In the genomic region with DNA sequence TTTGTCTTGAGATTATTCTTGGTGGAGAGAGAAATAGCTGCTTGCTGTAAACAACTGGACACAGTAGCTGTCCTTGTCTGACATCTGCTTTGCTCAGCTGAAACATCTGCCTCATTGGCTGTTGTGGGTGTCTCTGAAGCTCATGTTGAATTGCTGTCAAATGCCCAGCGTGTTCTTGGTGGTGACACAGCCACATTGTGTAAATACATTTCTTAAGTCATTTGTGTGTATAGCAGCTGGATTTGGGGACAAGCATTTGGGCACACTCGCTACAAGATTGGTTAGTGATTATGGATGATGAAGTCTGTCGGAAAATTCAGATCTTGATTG, we compare ENCODE assay signal across 9 cellular contexts. TPM values are rescaled to one million over a fixed set of nuclear protein-coding genes. Genes with fewer than 3 reads are reported as not detected.
DNase-seq lines count a peak whose midpoint lies in the region; ATAC-seq, FAIRE-seq and TF ChIP-seq lines count a peak whose summit lies in the region.
"Had no signal": no experiment of that assay in that cellular context is flagged by ENCODE, and none has a peak within 500 bp of the region (broad histone marks: within the 10 kb centered on the region; RNA-seq: fewer than 3 reads in every experiment).

No MANE protein-coding gene starts in this region.

- intact Hi-C loops in HepG2 (cut with micrococcal nuclease; ENCODE audit: unreplicated experiment) = loop anchor here (5.0 kb wide), 1 partner anchor 47 kb away; no protein-coding TSS in a partner anchor
- intact Hi-C loops in testis (cut with DNase I; ENCODE audit: low total_unique reads) = no loop called here

- H3K9me3 ChIP-seq in HUES6 (ENCODE audit: control insufficient read depth, insufficient read depth, low read depth, low read length) = no peaks in the 10 kb centered on the region
- H3K9me3 ChIP-seq in HepG2 (ENCODE audit: low read length) = no peaks in the 10 kb centered on the region
- no peaks in the 10 kb centered on the region for H3K9me3 ChIP-seq in testis
- H3K9me3 ChIP-seq: mucosa of descending colon had no signal

- CTCF ChIA-PET in HepG2 (lab: Yijun Ruan, JAX; ENCODE audit: low intra/inter-chr PET ratio, low total read pairs) = interaction anchor here (0.6 kb wide), 1 partner anchor 123 kb away, joined by 4 read pairs; no protein-coding TSS in a partner anchor

- H3K36me3 Mint-ChIP-seq in stimulated activated naive B cell treated with anti-CD40 and anti-IgM and Interleukin-4, amounts not matched to agents 10 μg/mL and 1 μg/mL and 100 μg/mL, for 72 hours = peaks cover 21 to 30% of the 10 kb centered on the region in 2 donors

- DNase-seq in choroid plexus epithelial cell (ENCODE audit: low read depth) = peak; percentile 15
- peak; percentile 39 for DNase-seq in HepG2 (ENCODE audit: low spot score)
- DNase-seq in stimulated activated naive B cell treated with anti-CD40 and anti-IgM and Interleukin-4, amounts not matched to agents 10 μg/mL and 1 μg/mL and 100 μg/mL, for 72 hours = no peak
- DNase-seq in NOMO-1 treated with dmso at 0.1 percent for 144 hours (lab: John Stamatoyannopoulos, UW; ENCODE audit: unreplicated experiment) = no peak
- DNase-seq in testis = no peak
- DNase-seq: activated T-cell treated with anti-CD3 and anti-CD28 coated beads, Interleukin-2, amount 50 U/mL, for 1 hour had no signal

- WGBS in HepG2 (ENCODE audit: low lambda C conversion rate) = 52% methylated on average over 3 of the region's 3 CpGs
- 71% methylated on average over 3 of the region's 3 CpGs for WGBS in testis, 2 donors

- BruUV-seq in HepG2 (replicated peaks; lab: Mats Ljungman, UMichigan) = no TSS peak

- H2AFZ ChIP-seq in HepG2 (ENCODE audit: low read length) = no peak overlapping the region

- H4K20me1 ChIP-seq in HepG2 (ENCODE audit: insufficient read depth, low read length) = no peaks in the 10 kb centered on the region

- peak overlapping the region; percentile 57 for H3K27ac Mint-ChIP-seq in stimulated activated naive B cell treated with anti-CD40 and anti-IgM and Interleukin-4, amounts not matched to agents 10 μg/mL and 1 μg/mL and 100 μg/mL, for 72 hours

- no peaks in the 10 kb centered on the region for H3K36me3 ChIP-seq in HUES6 (ENCODE audit: control insufficient read depth, insufficient read depth, low read length)
- no peaks in the 10 kb centered on the region for H3K36me3 ChIP-seq in HepG2 (replicated peaks in 1 of 2; ENCODE audit: control insufficient read depth in 1 of 2, insufficient read depth in 2 of 2, low read length in 2 of 2)
- H3K36me3 ChIP-seq in testis (ENCODE audit: low read depth, missing control alignments) = no peaks in the 10 kb centered on the region

- H3K4me3 ChIP-seq in HUES6 (ENCODE audit: low read depth, low read length) (no peak overlapping the region), choroid plexus epithelial cell (ENCODE audit: low read depth, low read length) (no peak overlapping the region), HepG2 (replicated peaks in 1 of 3; ENCODE audit: insufficient read depth in 1 of 3, low read depth in 2 of 3, low read length in 3 of 3) (no peak overlapping the region), testis (no peak overlapping the region)
- H3K4me3 ChIP-seq: mucosa of descending colon had no signal

- TF ChIP-seq RAD21 in HepG2 (CRISPR knock-in tag; IDR thresholded peaks at IDR 0.05) = no peak

- in situ Hi-C loops in HepG2 (cut with HindIII; ENCODE audit: extremely low pct_ligation_motif_present, low pct_unique_long_range_greater_than_20kb) = no loop called here

- peak; percentile 10; the same call in 1 of the 3 replicates for ATAC-seq in HepG2
- peak; percentile 5 to 6 for ATAC-seq in stimulated activated naive B cell treated with anti-CD40 and anti-IgM and Interleukin-4, amounts not matched to agents 10 μg/mL and 1 μg/mL and 100 μg/mL, for 72 hours (replicated peaks)
- no peak for ATAC-seq in HG02884 (IDR thresholded peaks at IDR 0.05; ENCODE audit: unreplicated experiment)
- ATAC-seq: mucosa of descending colon had no signal

- no peak for FAIRE-seq in HepG2 (lab: Jason Lieb, UNC)

- peaks cover 0 to 2% of the 10 kb centered on the region in 2 donors for H3K9me3 Mint-ChIP-seq in stimulated activated naive B cell treated with anti-CD40 and anti-IgM and Interleukin-4, amounts not matched to agents 10 μg/mL and 1 μg/mL and 100 μg/mL, for 72 hours

- no peaks in the 10 kb centered on the region for H3K79me2 ChIP-seq in HepG2 (ENCODE audit: insufficient read depth, low read length)

- TF ChIP-seq EP300 in HepG2 (IDR thresholded peaks at IDR 0.05; ENCODE audit: low read depth in 2 of 2, low read length in 2 of 2) (no peak), HepG2 (CRISPR knock-in tag; IDR thresholded peaks at IDR 0.05; ENCODE audit: borderline replicate concordance) (no peak)

- TF ChIP-seq CTCF in choroid plexus epithelial cell (conservative IDR thresholded peaks at IDR 0.05; ENCODE audit: low read depth, low read length) (no peak), HepG2 (CRISPR knock-in tag; IDR thresholded peaks at IDR 0.05) (no peak), testis (IDR thresholded peaks at IDR 0.05) (no peak)

- H3K9ac ChIP-seq in HUES6 (ENCODE audit: low read length) (peak overlapping the region; percentile 48), HepG2 (ENCODE audit: insufficient read depth, low read depth, low read length) (no peak overlapping the region)

- H3K27me3 ChIP-seq in HUES6 (ENCODE audit: control insufficient read depth, insufficient read depth, low read length) (no peaks in the 10 kb centered on the region), HepG2 (ENCODE audit: control insufficient read depth in 1 of 2, insufficient read depth in 2 of 2, low read length in 2 of 2) (no peaks in the 10 kb centered on the region; a peak in 1 of 5 replicates), testis (no peaks in the 10 kb centered on the region)

- TF ChIP-seq POLR2A in HepG2 (IDR thresholded peaks at IDR 0.05; ENCODE audit: insufficient read depth in 1 of 2, low read depth in 2 of 2, low read length in 2 of 2) (no peak), testis (IDR thresholded peaks at IDR 0.05) (no peak)

- H3K4me3 Mint-ChIP-seq in stimulated activated naive B cell treated with anti-CD40 and anti-IgM and Interleukin-4, amounts not matched to agents 10 μg/mL and 1 μg/mL and 100 μg/mL, for 72 hours = peak overlapping the region; percentile 14 to 51

- no peaks in the 10 kb centered on the region for H3K27me3 Mint-ChIP-seq in stimulated activated naive B cell treated with anti-CD40 and anti-IgM and Interleukin-4, amounts not matched to agents 10 μg/mL and 1 μg/mL and 100 μg/mL, for 72 hours

- H3K27ac ChIP-seq in HUES6 (ENCODE audit: low read depth, low read length) (no peak overlapping the region), HepG2 (ENCODE audit: extremely low read length, insufficient read depth, low read length) (no peak overlapping the region), testis (no peak overlapping the region)

- peaks cover 18 to 56% of the 10 kb centered on the region in 2 donors for H3K4me1 Mint-ChIP-seq in stimulated activated naive B cell treated with anti-CD40 and anti-IgM and Interleukin-4, amounts not matched to agents 10 μg/mL and 1 μg/mL and 100 μg/mL, for 72 hours

- no peaks in the 10 kb centered on the region; the same call in 1 of the 2 replicates for H3K4me1 ChIP-seq in HUES6 (ENCODE audit: control insufficient read depth, insufficient read depth, low read length)
- peaks cover 24% of the 10 kb centered on the region for H3K4me1 ChIP-seq in HepG2 (ENCODE audit: insufficient read depth, low read length)
- no peaks in the 10 kb centered on the region for H3K4me1 ChIP-seq in testis

- H3K4me2 ChIP-seq in HepG2 (ENCODE audit: low read depth, low read length) = no peak overlapping the region

- POLR2A ChIA-PET in HepG2 (lab: Yijun Ruan, JAX) = interaction anchor here (1.3 kb wide), 1 partner anchor 113 kb away, joined by 4 read pairs; the partner anchor contains the start of gene AXIN1

RNA-seq across cellular contexts. Expression of gene FAM234A, which starts 5.3 kb away (rescaled TPM):
- total RNA-seq in HepG2 (2016; rRNA removed; fragmentation: Illumina TruSeq; extraction: Trizol) (15.5 and 29.2 TPM in 2 replicates), testis (100 to 1,000 TPM; 151 to 168 TPM)
- total RNA-seq in HepG2 (2016; cell fraction: cytosol; rRNA removed; fragmentation: Illumina TruSeq; extraction: Trizol; ENCODE audit: low read depth) = 11.6 and 13.4 TPM in 2 replicates
- 15.3 and 31.7 TPM in 2 replicates for total RNA-seq in HepG2 (2016; cell fraction: insoluble cytoplasmic fraction; rRNA removed; fragmentation: Illumina TruSeq; extraction: Trizol)
- total RNA-seq in HepG2 (2016; cell fraction: membrane; rRNA removed; fragmentation: Illumina TruSeq; extraction: Trizol) = 31.9 and 37.8 TPM in 2 replicates
- total RNA-seq in HepG2 (2016; cell fraction: nucleus; rRNA removed; fragmentation: Illumina TruSeq; extraction: Trizol) = 27.3 and 30.0 TPM in 2 replicates
- polyA plus RNA-seq in HepG2 (2011; rRNA removed) (34.4 and 40.2 TPM in 2 replicates), testis (ENCODE audit: insufficient read depth, low read depth, low replicate concordance) (89.7 TPM)
- polyA plus RNA-seq in HepG2 (2011; cell fraction: cytosol; rRNA removed) = 26.3 and 36.7 TPM in 2 replicates
- polyA plus RNA-seq in HepG2 (2011; cell fraction: nucleus; rRNA removed) = 59.9 and 63.5 TPM in 2 replicates
- 41.7 and 43.9 TPM in 2 replicates for polyA plus RNA-seq in HepG2 (2012)
- 14.9 and 22.9 TPM in 2 replicates for polyA plus RNA-seq in HepG2 (2016; cell fraction: cytosol; fragmentation: Illumina TruSeq; extraction: Trizol; ENCODE audit: low read depth)
- 19.9 and 25.2 TPM in 2 replicates for polyA plus RNA-seq in HepG2 (2016; cell fraction: insoluble cytoplasmic fraction; fragmentation: Illumina TruSeq; extraction: Trizol; ENCODE audit: low read depth)
- polyA plus RNA-seq in HepG2 (2016; cell fraction: membrane; fragmentation: Illumina TruSeq; extraction: Trizol; ENCODE audit: low read depth) = 32.6 and 36.0 TPM in 2 replicates
- 60.5 and 64.6 TPM in 2 replicates for polyA plus RNA-seq in HepG2 (2016; cell fraction: nucleus; fragmentation: Illumina TruSeq; extraction: Trizol; ENCODE audit: insufficient read depth, low read depth)
- 12.9 and 44.2 TPM in 2 replicates for polyA minus RNA-seq in HepG2 (2011; rRNA and poly(A)+ RNA removed; ENCODE audit: low replicate concordance)
- 18.8 and 24.3 TPM in 2 replicates for polyA minus RNA-seq in HepG2 (2011; cell fraction: cytosol; rRNA and poly(A)+ RNA removed)
- polyA minus RNA-seq in HepG2 (2011; cell fraction: nucleus; rRNA and poly(A)+ RNA removed) = 14.2 and 16.0 TPM in 2 replicates

RNA-seq across cellular contexts. Expression of gene LUC7L, which starts 10.7 kb away (rescaled TPM):
- total RNA-seq in HepG2 (2016; rRNA removed; fragmentation: Illumina TruSeq; extraction: Trizol) (37.3 and 56.9 TPM in 2 replicates), testis (100 to 1,000 TPM; 145 to 192 TPM)
- total RNA-seq in HepG2 (2016; cell fraction: cytosol; rRNA removed; fragmentation: Illumina TruSeq; extraction: Trizol; ENCODE audit: low read depth) = 25.5 and 29.1 TPM in 2 replicates
- total RNA-seq in HepG2 (2016; cell fraction: insoluble cytoplasmic fraction; rRNA removed; fragmentation: Illumina TruSeq; extraction: Trizol) = 43.9 and 57.2 TPM in 2 replicates
- total RNA-seq in HepG2 (2016; cell fraction: membrane; rRNA removed; fragmentation: Illumina TruSeq; extraction: Trizol) = 16.2 and 21.8 TPM in 2 replicates
- total RNA-seq in HepG2 (2016; cell fraction: nucleus; rRNA removed; fragmentation: Illumina TruSeq; extraction: Trizol) = 54.3 and 62.8 TPM in 2 replicates
- polyA plus RNA-seq in HepG2 (2011; rRNA removed) (48.7 and 49.0 TPM in 2 replicates), testis (ENCODE audit: insufficient read depth, low read depth, low replicate concordance) (81.1 TPM)
- polyA plus RNA-seq in HepG2 (2011; cell fraction: cytosol; rRNA removed) = 15.2 and 20.9 TPM in 2 replicates
- 310 and 328 TPM in 2 replicates for polyA plus RNA-seq in HepG2 (2011; cell fraction: nucleus; rRNA removed)
- 47.0 and 48.8 TPM in 2 replicates for polyA plus RNA-seq in HepG2 (2012)
- 11.6 and 12.4 TPM in 2 replicates for polyA plus RNA-seq in HepG2 (2016; cell fraction: cytosol; fragmentation: Illumina TruSeq; extraction: Trizol; ENCODE audit: low read depth)
- polyA plus RNA-seq in HepG2 (2016; cell fraction: insoluble cytoplasmic fraction; fragmentation: Illumina TruSeq; extraction: Trizol; ENCODE audit: low read depth) = 45.6 and 50.0 TPM in 2 replicates
- 10.2 and 11.6 TPM in 2 replicates for polyA plus RNA-seq in HepG2 (2016; cell fraction: membrane; fragmentation: Illumina TruSeq; extraction: Trizol; ENCODE audit: low read depth)
- 113 and 119 TPM in 2 replicates for polyA plus RNA-seq in HepG2 (2016; cell fraction: nucleus; fragmentation: Illumina TruSeq; extraction: Trizol; ENCODE audit: insufficient read depth, low read depth)
- 17.1 and 19.6 TPM in 2 replicates for polyA minus RNA-seq in HepG2 (2011; rRNA and poly(A)+ RNA removed; ENCODE audit: low replicate concordance)
- 6.7 and 10.6 TPM in 2 replicates for polyA minus RNA-seq in HepG2 (2011; cell fraction: cytosol; rRNA and poly(A)+ RNA removed)
- polyA minus RNA-seq in HepG2 (2011; cell fraction: nucleus; rRNA and poly(A)+ RNA removed) = 142 and 151 TPM in 2 replicates

RNA-seq across cellular contexts. Expression of gene RGS11, which starts 35.8 kb away (rescaled TPM):
- total RNA-seq in HepG2 (2016; rRNA removed; fragmentation: Illumina TruSeq; extraction: Trizol) (not detected in 2 replicates), testis (1 to 10 TPM; 1.2 to 2.9 TPM)
- not detected in 2 replicates for total RNA-seq in HepG2 (2016; cell fraction: cytosol; rRNA removed; fragmentation: Illumina TruSeq; extraction: Trizol; ENCODE audit: low read depth)
- not detected in 2 replicates for total RNA-seq in HepG2 (2016; cell fraction: insoluble cytoplasmic fraction; rRNA removed; fragmentation: Illumina TruSeq; extraction: Trizol)
- not detected in 2 replicates for total RNA-seq in HepG2 (2016; cell fraction: membrane; rRNA removed; fragmentation: Illumina TruSeq; extraction: Trizol)
- total RNA-seq in HepG2 (2016; cell fraction: nucleus; rRNA removed; fragmentation: Illumina TruSeq; extraction: Trizol) = not detected in 2 replicates
- polyA plus RNA-seq in HepG2 (2011; rRNA removed) (0.11 and 0.24 TPM in 2 replicates), testis (ENCODE audit: insufficient read depth, low read depth, low replicate concordance) (3.0 TPM)
- 0.03 TPM in 2 replicates for polyA plus RNA-seq in HepG2 (2011; cell fraction: cytosol; rRNA removed)
- 3.2 and 3.4 TPM in 2 replicates for polyA plus RNA-seq in HepG2 (2011; cell fraction: nucleus; rRNA removed)
- polyA plus RNA-seq in HepG2 (2012) = 0.09 TPM in 2 replicates
- polyA plus RNA-seq in HepG2 (2016; cell fraction: cytosol; fragmentation: Illumina TruSeq; extraction: Trizol; ENCODE audit: low read depth) = not detected in 2 replicates
- polyA plus RNA-seq in HepG2 (2016; cell fraction: insoluble cytoplasmic fraction; fragmentation: Illumina TruSeq; extraction: Trizol; ENCODE audit: low read depth) = not detected in 2 replicates
- polyA plus RNA-seq in HepG2 (2016; cell fraction: membrane; fragmentation: Illumina TruSeq; extraction: Trizol; ENCODE audit: low read depth) = not detected in 2 replicates
- not detected in 2 replicates for polyA plus RNA-seq in HepG2 (2016; cell fraction: nucleus; fragmentation: Illumina TruSeq; extraction: Trizol; ENCODE audit: insufficient read depth, low read depth)
- not detected in 2 replicates for polyA minus RNA-seq in HepG2 (2011; rRNA and poly(A)+ RNA removed; ENCODE audit: low replicate concordance)
- polyA minus RNA-seq in HepG2 (2011; cell fraction: cytosol; rRNA and poly(A)+ RNA removed) = not detected in 2 replicates
- 0.25 and 0.26 TPM in 2 replicates for polyA minus RNA-seq in HepG2 (2011; cell fraction: nucleus; rRNA and poly(A)+ RNA removed)

RNA-seq across cellular contexts. Expression of gene ARHGDIG, which starts 40.5 kb away (rescaled TPM):
- total RNA-seq in HepG2 (2016; rRNA removed; fragmentation: Illumina TruSeq; extraction: Trizol) = 0.24 TPM in 1 of 2 replicates, not detected in the other
- total RNA-seq in HepG2 (2016; cell fraction: cytosol; rRNA removed; fragmentation: Illumina TruSeq; extraction: Trizol; ENCODE audit: low read depth) = 0.26 and 0.61 TPM in 2 replicates
- 0.11 TPM in 1 of 2 replicates, not detected in the other for total RNA-seq in HepG2 (2016; cell fraction: insoluble cytoplasmic fraction; rRNA removed; fragmentation: Illumina TruSeq; extraction: Trizol)
- 0.21 and 0.31 TPM in 2 replicates for total RNA-seq in HepG2 (2016; cell fraction: membrane; rRNA removed; fragmentation: Illumina TruSeq; extraction: Trizol)
- not detected in 2 replicates for total RNA-seq in HepG2 (2016; cell fraction: nucleus; rRNA removed; fragmentation: Illumina TruSeq; extraction: Trizol)
- polyA plus RNA-seq in HepG2 (2011; rRNA removed) = 0.48 and 0.63 TPM in 2 replicates
- polyA plus RNA-seq in HepG2 (2011; cell fraction: cytosol; rRNA removed) = 0.33 and 0.58 TPM in 2 replicates
- polyA plus RNA-seq in HepG2 (2011; cell fraction: nucleus; rRNA removed) = 3.2 and 3.7 TPM in 2 replicates
- polyA plus RNA-seq in HepG2 (2012) = 0.17 and 0.36 TPM in 2 replicates
- 0.16 TPM in 1 of 2 replicates, not detected in the other for polyA plus RNA-seq in HepG2 (2016; cell fraction: cytosol; fragmentation: Illumina TruSeq; extraction: Trizol; ENCODE audit: low read depth)
- polyA plus RNA-seq in HepG2 (2016; cell fraction: insoluble cytoplasmic fraction; fragmentation: Illumina TruSeq; extraction: Trizol; ENCODE audit: low read depth) = not detected in 2 replicates
- polyA plus RNA-seq in HepG2 (2016; cell fraction: membrane; fragmentation: Illumina TruSeq; extraction: Trizol; ENCODE audit: low read depth) = not detected in 2 replicates
- not detected in 2 replicates for polyA plus RNA-seq in HepG2 (2016; cell fraction: nucleus; fragmentation: Illumina TruSeq; extraction: Trizol; ENCODE audit: insufficient read depth, low read depth)
- polyA minus RNA-seq in HepG2 (2011; rRNA and poly(A)+ RNA removed; ENCODE audit: low replicate concordance) = not detected in 2 replicates
- not detected in 2 replicates for polyA minus RNA-seq in HepG2 (2011; cell fraction: cytosol; rRNA and poly(A)+ RNA removed)
- 0.50 TPM in 1 of 2 replicates, not detected in the other for polyA minus RNA-seq in HepG2 (2011; cell fraction: nucleus; rRNA and poly(A)+ RNA removed)
- total RNA-seq in testis = 1 to 10 TPM; 6.6 to 7.7 TPM
- polyA plus RNA-seq in testis (ENCODE audit: insufficient read depth, low read depth, low replicate concordance) = 2.9 TPM

RNA-seq across cellular contexts. Expression of gene PDIA2, which starts 43.1 kb away (rescaled TPM):
- total RNA-seq in HepG2 (2016; rRNA removed; fragmentation: Illumina TruSeq; extraction: Trizol) (0.35 and 0.60 TPM in 2 replicates), testis (1 to 10 TPM; 2.6 to 5.3 TPM)
- not detected in 2 replicates for total RNA-seq in HepG2 (2016; cell fraction: cytosol; rRNA removed; fragmentation: Illumina TruSeq; extraction: Trizol; ENCODE audit: low read depth)
- 0.50 TPM in 1 of 2 replicates, not detected in the other for total RNA-seq in HepG2 (2016; cell fraction: insoluble cytoplasmic fraction; rRNA removed; fragmentation: Illumina TruSeq; extraction: Trizol)
- total RNA-seq in HepG2 (2016; cell fraction: membrane; rRNA removed; fragmentation: Illumina TruSeq; extraction: Trizol) = not detected in 2 replicates
- total RNA-seq in HepG2 (2016; cell fraction: nucleus; rRNA removed; fragmentation: Illumina TruSeq; extraction: Trizol) = 0.81 and 1.0 TPM in 2 replicates
- polyA plus RNA-seq in HepG2 (2011; rRNA removed) (1.9 and 2.9 TPM in 2 replicates), testis (ENCODE audit: insufficient read depth, low read depth, low replicate concordance) (1.2 TPM)
- 1.2 and 1.4 TPM in 2 replicates for polyA plus RNA-seq in HepG2 (2011; cell fraction: cytosol; rRNA removed)
- 10.2 and 14.0 TPM in 2 replicates for polyA plus RNA-seq in HepG2 (2011; cell fraction: nucleus; rRNA removed)
- polyA plus RNA-seq in HepG2 (2012) = 0.63 and 1.1 TPM in 2 replicates
- not detected in 2 replicates for polyA plus RNA-seq in HepG2 (2016; cell fraction: cytosol; fragmentation: Illumina TruSeq; extraction: Trizol; ENCODE audit: low read depth)
- not detected in 2 replicates for polyA plus RNA-seq in HepG2 (2016; cell fraction: insoluble cytoplasmic fraction; fragmentation: Illumina TruSeq; extraction: Trizol; ENCODE audit: low read depth)
- not detected in 2 replicates for polyA plus RNA-seq in HepG2 (2016; cell fraction: membrane; fragmentation: Illumina TruSeq; extraction: Trizol; ENCODE audit: low read depth)
- 1.8 and 2.1 TPM in 2 replicates for polyA plus RNA-seq in HepG2 (2016; cell fraction: nucleus; fragmentation: Illumina TruSeq; extraction: Trizol; ENCODE audit: insufficient read depth, low read depth)
- polyA minus RNA-seq in HepG2 (2011; rRNA and poly(A)+ RNA removed; ENCODE audit: low replicate concordance) = 1.3 TPM in 1 of 2 replicates, not detected in the other
- not detected in 2 replicates for polyA minus RNA-seq in HepG2 (2011; cell fraction: cytosol; rRNA and poly(A)+ RNA removed)
- 0.99 TPM in 1 of 2 replicates, not detected in the other for polyA minus RNA-seq in HepG2 (2011; cell fraction: nucleus; rRNA and poly(A)+ RNA removed)

Comparison
In these comparisons a context has a peak if more than half of its experiments do, and no peak if none do; other contexts are left out.
1. DNase-seq: peak in choroid plexus epithelial cell (single experiment) and HepG2 (single experiment); none in stimulated activated naive B cell treated with anti-CD40 and anti-IgM and Interleukin-4, amounts not matched to agents 10 μg/mL and 1 μg/mL and 100 μg/mL, for 72 hours (single experiment), NOMO-1 treated with dmso at 0.1 percent for 144 hours (single experiment) and testis (single experiment).